Comparison of ENCODE assay signal across 18 cellular contexts in genomic region chr10:48641099-48641690, GRCh38. TPM values are rescaled to one million over a fixed set of nuclear protein-coding genes. Genes with fewer than 3 reads are reported as not detected.
A peak's percentile ranks its signal among the peaks of the same experiment; 100 is the strongest.
DNase-seq lines count a peak whose midpoint lies in the region; ATAC-seq, FAIRE-seq and TF ChIP-seq lines count a peak whose summit lies in the region.
"Not testable (repeated sequence)": the region's sequence is repeated elsewhere in the genome, so short reads cannot be mapped to it uniquely, and the experiment has no call there.
"Had no signal": no experiment of that assay in that cellular context is flagged by ENCODE, and none has a peak within 500 bp of the region (broad histone marks: within the 10 kb centered on the region; RNA-seq: fewer than 3 reads in every experiment).

No MANE protein-coding gene starts in this region.

- H3K4me3 ChIP-seq in HEK293 (ENCODE audit: low read depth, low read length); K562; kidney (ENCODE audit: low read length in 2 of 2): not testable (repeated sequence)

- in situ Hi-C loops in K562 (cut with MboI) = not testable (repeated sequence)

- not testable (repeated sequence) for ATAC-seq in K562

- not testable (repeated sequence) for H3K27me3 ChIP-seq in K562 (ENCODE audit: control insufficient read depth in 2 of 2, insufficient read depth in 2 of 2, low read length in 2 of 2)

- CTCF ChIA-PET in HEK293 (lab: Yijun Ruan, JAX); K562 (lab: Yijun Ruan, JAX; ENCODE audit: low intra/inter-chr PET ratio): not testable (repeated sequence)

- H3K9ac ChIP-seq in K562 (ENCODE audit: insufficient read depth in 1 of 2, low read depth in 2 of 2, low read length in 2 of 2); kidney (ENCODE audit: low read length in 2 of 2): not testable (repeated sequence)

- not testable (repeated sequence) for H3K36me3 ChIP-seq in HEK293 (ENCODE audit: control insufficient read depth in 2 of 2, insufficient read depth in 1 of 2, low read length in 2 of 2); K562 (ENCODE audit: control insufficient read depth, insufficient read depth, low read length); kidney (ENCODE audit: control insufficient read depth in 1 of 2, insufficient read depth in 2 of 2, low read length in 2 of 2)

- H3K9me1 ChIP-seq in K562 (ENCODE audit: control insufficient read depth, insufficient read depth, low read length) = not testable (repeated sequence)

- H3K4me1 ChIP-seq in HEK293 (ENCODE audit: control insufficient read depth, insufficient read depth, low read length); K562 (replicated peaks in 1 of 2; ENCODE audit: control insufficient read depth in 2 of 2, insufficient read depth in 2 of 2, low read length in 2 of 2); kidney (ENCODE audit: control insufficient read depth in 1 of 2, insufficient read depth in 1 of 2, low read depth in 1 of 2, low read length in 2 of 2): not testable (repeated sequence)

- intact Hi-C loops in K562 (cut with micrococcal nuclease); kidney (cut with DNase I): not testable (repeated sequence)

- POLR2A ChIA-PET in HEK293 (lab: Yijun Ruan, JAX); K562 (lab: Yijun Ruan, JAX): not testable (repeated sequence)

- not testable (repeated sequence) for TF ChIP-seq CTCF in HEK293 (tag by site-specific recombination; IDR thresholded peaks at IDR 0.05); K562 (IDR thresholded peaks at IDR 0.05 in 2 of 3, conservative IDR thresholded peaks at IDR 0.05 in 1 of 3; ENCODE audit: insufficient read depth in 2 of 3, low read depth in 1 of 3, low read length in 3 of 3); kidney (IDR thresholded peaks at IDR 0.05; ENCODE audit: borderline replicate concordance, extremely low read depth, insufficient read depth)

- not testable (repeated sequence) for TF ChIP-seq EP300 in K562 (IDR thresholded peaks at IDR 0.05; ENCODE audit: low read length)

- not testable (repeated sequence) for TF ChIP-seq RAD21 in K562 (CRISPR knock-in tag; conservative IDR thresholded peaks at IDR 0.05 in 1 of 2, IDR thresholded peaks at IDR 0.05 in 1 of 2)

- 1% methylated on average over 4 of the region's 4 CpGs for WGBS in K562 (ENCODE audit: insufficient coverage, low coverage, missing lambda C conversion rate)

- not testable (repeated sequence) for H2AFZ ChIP-seq in K562 (ENCODE audit: low read depth, low read length)

- not testable (repeated sequence) for H3K4me2 ChIP-seq in K562 (ENCODE audit: insufficient read depth, low read length)

- FAIRE-seq in G401.6 (lab: Jason Lieb, UNC) = peak; percentile 15
- not testable (repeated sequence) for FAIRE-seq in K562 (lab: Jason Lieb, UNC)
- peak; percentile 70 for FAIRE-seq in frontal cortex (lab: Jason Lieb, UNC)
- FAIRE-seq in kidney (lab: Jason Lieb, UNC) = peak; percentile 52

- not testable (repeated sequence) for H3K27ac ChIP-seq in HEK293 (ENCODE audit: extremely low read depth, low read depth, low read length); K562 (ENCODE audit: extremely low read depth, low read depth, low read length); kidney (ENCODE audit: low read depth in 2 of 2, low read length in 2 of 2)

- not testable (repeated sequence) for DNase-seq in K562 (ENCODE audit: extremely low read depth in 1 of 4, low spot score in 3 of 4); frontal cortex (ENCODE audit: low spot score in 2 of 2); kidney

- not testable (repeated sequence) for H3K79me2 ChIP-seq in K562 (ENCODE audit: control insufficient read depth, insufficient read depth, low read length)

- H3K9me3 ChIP-seq in HEK293 (ENCODE audit: control insufficient read depth, insufficient read depth, low read depth, low read length); K562 (replicated peaks; ENCODE audit: control insufficient read depth, insufficient read depth, low read depth, low read length); kidney (ENCODE audit: control insufficient read depth in 1 of 2, low read length in 2 of 2): not testable (repeated sequence)

- TF ChIP-seq POLR2A in K562 (conservative IDR thresholded peaks at IDR 0.05) = not testable (repeated sequence)

- not testable (repeated sequence) for H4K20me1 ChIP-seq in K562 (replicated peaks; ENCODE audit: control insufficient read depth, insufficient read depth, low read length)

- BruUV-seq in K562 (replicated peaks; lab: Mats Ljungman, UMichigan) = not testable (repeated sequence)

TF ChIP-seq in HEK293, 187 proteins besides CTCF, POLR2A, EP300 and RAD21:
- peak; percentile 86 for TF ChIP-seq SETDB1 (IDR thresholded peaks at IDR 0.05; ENCODE audit: insufficient read length, low read length)
TF ChIP-seq in HEK293: peak in this region for 1; not testable (repeated sequence) for 186.

TF ChIP-seq in K562, 482 proteins besides CTCF, POLR2A, EP300 and RAD21:
- TF ChIP-seq TRIM28 (IDR thresholded peaks at IDR 0.05) (peak; percentile 34; the same call in 1 of the 2 replicates), ZNF354B (CRISPR knock-in tag; IDR thresholded peaks at IDR 0.05) (peak; percentile 96), CBX3 (IDR thresholded peaks at IDR 0.05; ENCODE audit: borderline replicate concordance in 1 of 2, low read length in 2 of 2) (0 out of 3 replicates have a peak, but pooled peaks of 1 of the 2 experiments have one; percentile 39), ZNF280A (IDR thresholded peaks at IDR 0.05; ENCODE audit: low read depth, partially characterized antibody) (peak; percentile 54), ZNF507 (tag; conservative IDR thresholded peaks at IDR 0.05) (peak; percentile 100)

RNA-seq across cellular contexts. Expression of gene ARHGAP22, which starts 36.3 kb away (rescaled TPM):
- 9.9 and 13.9 TPM in 2 replicates for total RNA-seq in K562 (2011; cell fraction: chromatin; rRNA removed; ENCODE audit: low replicate concordance)
- 10.7 and 11.5 TPM in 2 replicates for total RNA-seq in K562 (2011; cell fraction: nucleolus; rRNA removed)
- 8.2 and 9.7 TPM in 2 replicates for total RNA-seq in K562 (2011; cell fraction: nucleoplasm; rRNA removed)
- total RNA-seq in K562 (2014; rRNA removed) (23.2 and 30.0 TPM in 2 replicates), K562 (2014; rRNA removed; fragmentation: Illumina TruSeq; extraction: Trizol) (7.8 and 8.6 TPM in 2 replicates), K562 (2015; rRNA removed; fragmentation: Illumina TruSeq; extraction: Trizol) (12.4 and 12.7 TPM in 2 replicates), K562 (2021) (28.1 and 29.3 TPM in 2 replicates), frontal cortex (1.6 TPM), kidney (6.6 TPM)
- polyA plus RNA-seq in K562 (2011; rRNA removed) (12.3 and 13.1 TPM in 2 replicates), K562 (2014; fragmentation: Illumina TruSeq; extraction: Trizol) (8.7 and 12.5 TPM in 2 replicates), K562 (2014; fragmentation: Nextera tagmentation; extraction: Ambion mirVana) (1 to 10 TPM; 1.3 to 1.4 TPM), K562 (2014; rRNA removed) (19.3 and 22.3 TPM in 2 replicates), kidney (ENCODE audit: insufficient read depth, low read depth, low replicate concordance) (0.62 TPM)
- 12.0 and 31.3 TPM in 2 replicates for polyA plus RNA-seq in K562 (2011; cell fraction: cytosol; rRNA removed)
- 19.7 and 38.0 TPM in 2 replicates for polyA plus RNA-seq in K562 (2011; cell fraction: nucleus; rRNA removed)
- 6.0 and 12.9 TPM in 2 replicates for polyA plus RNA-seq in K562 (2012)
- polyA minus RNA-seq in K562 (2011; rRNA and poly(A)+ RNA removed) = 7.5 and 11.3 TPM in 2 replicates
- 15.5 and 16.6 TPM in 2 replicates for polyA minus RNA-seq in K562 (2011; cell fraction: cytosol; rRNA and poly(A)+ RNA removed)
- polyA minus RNA-seq in K562 (2011; cell fraction: nucleus; rRNA and poly(A)+ RNA removed) = 9.4 and 13.7 TPM in 2 replicates
- total RNA-seq: CD4-positive, alpha-beta T cell; CD8-positive, alpha-beta memory T cell; CD8-positive, alpha-beta T cell had no signal
- polyA plus RNA-seq: CD4-positive, alpha-beta memory T cell; CD4-positive, CD25-positive, alpha-beta regulatory T cell; CD8-positive, alpha-beta memory T cell had no signal

RNA-seq across cellular contexts. Expression of gene WDFY4, which starts 43.5 kb away (rescaled TPM):
- 0.05 TPM in 1 of 2 replicates, not detected in the other for total RNA-seq in K562 (2011; cell fraction: chromatin; rRNA removed; ENCODE audit: low replicate concordance)
- not detected in 2 replicates for total RNA-seq in K562 (2011; cell fraction: nucleolus; rRNA removed)
- not detected in 2 replicates for total RNA-seq in K562 (2011; cell fraction: nucleoplasm; rRNA removed)
- total RNA-seq in K562 (2014; rRNA removed) (not detected in 2 replicates), K562 (2014; rRNA removed; fragmentation: Illumina TruSeq; extraction: Trizol) (not detected in 2 replicates), K562 (2015; rRNA removed; fragmentation: Illumina TruSeq; extraction: Trizol) (not detected in 2 replicates), K562 (2021) (0.02 and 0.29 TPM in 2 replicates), frontal cortex (0.41 TPM), kidney (13.3 TPM)
- polyA plus RNA-seq in K562 (2011; rRNA removed) (0.05 TPM in 1 of 2 replicates, not detected in the other), K562 (2014; fragmentation: Illumina TruSeq; extraction: Trizol) (0.08 TPM in 1 of 2 replicates, not detected in the other), K562 (2014; fragmentation: Nextera tagmentation; extraction: Ambion mirVana) (under 1 TPM in 1 of 2 experiments, not detected in 1; 0.01 TPM), K562 (2014; rRNA removed) (0.01 TPM in 1 of 2 replicates, not detected in the other), kidney (ENCODE audit: insufficient read depth, low read depth, low replicate concordance) (1.7 TPM)
- 0.01 and 0.03 TPM in 2 replicates for polyA plus RNA-seq in K562 (2011; cell fraction: cytosol; rRNA removed)
- 0.09 TPM in 1 of 2 replicates, not detected in the other for polyA plus RNA-seq in K562 (2011; cell fraction: nucleus; rRNA removed)
- polyA plus RNA-seq in K562 (2012) = 0.03 and 0.58 TPM in 2 replicates
- polyA minus RNA-seq in K562 (2011; rRNA and poly(A)+ RNA removed) = not detected in 2 replicates
- polyA minus RNA-seq in K562 (2011; cell fraction: cytosol; rRNA and poly(A)+ RNA removed) = not detected in 2 replicates
- polyA minus RNA-seq in K562 (2011; cell fraction: nucleus; rRNA and poly(A)+ RNA removed) = not detected in 2 replicates
- total RNA-seq: A172, A673, Caco-2, Calu3, Daoy had no signal
- polyA plus RNA-seq: A549; AG04450; BJ; CD8-positive, alpha-beta memory T cell had no signal

Comparison
In these comparisons a context has a peak if more than half of its experiments do, and no peak if none do; other contexts are left out.
1. RNA of gene WDFY4, which starts 43.5 kb away (total RNA-seq): 13.3 TPM in kidney (single experiment); 0.41 TPM in frontal cortex (single experiment) and 0.02 to 0.29 TPM in K562; every median in the first group is over 10 times any median in the second.